ENCODE assay signal across 8 cellular contexts in the genomic region with DNA sequence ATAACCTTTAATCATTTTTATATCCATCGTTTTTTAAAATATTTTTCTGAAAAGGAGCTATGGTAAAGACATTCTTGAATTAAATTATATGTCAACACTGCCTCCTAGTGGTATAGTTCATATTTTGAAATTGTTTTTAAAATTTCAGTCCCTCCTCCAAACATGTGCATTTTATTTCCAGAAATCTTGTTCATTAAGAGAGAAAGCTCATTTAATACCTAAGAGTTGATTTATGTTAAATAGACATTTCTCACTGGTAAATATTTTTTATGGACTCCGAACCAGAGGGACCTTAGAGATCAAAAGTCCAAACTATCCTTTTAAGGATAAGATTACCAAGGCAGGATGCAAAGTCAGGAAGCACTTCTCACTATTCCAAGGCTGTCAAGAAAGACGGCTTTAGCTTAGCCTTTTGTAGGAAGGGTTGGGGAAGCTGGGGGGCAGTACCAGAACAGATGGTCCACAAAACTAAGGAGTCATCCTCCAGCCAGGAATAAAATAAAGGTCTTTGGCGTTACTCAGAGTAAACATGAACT. TPM values are rescaled to one million over a fixed set of nuclear protein-coding genes. Genes with fewer than 3 reads are reported as not detected.
A peak's percentile ranks its signal among the peaks of the same experiment; 100 is the strongest.
DNase-seq lines count a peak whose midpoint lies in the region; ATAC-seq, FAIRE-seq and TF ChIP-seq lines count a peak whose summit lies in the region.

No MANE protein-coding gene starts in this region.

- H2AFZ ChIP-seq in KMS-11 (ENCODE audit: low read depth), result peak overlapping the region; percentile 70

- intact Hi-C loops in mucosa of descending colon (cut with DNase I, micrococcal nuclease), result loop anchor here (1.0 to 10.0 kb wide), 4 partner anchors 108 to 332 kb away; no protein-coding TSS in a partner anchor

- H3K4me1 ChIP-seq in KMS-11 (ENCODE audit: low read depth, poor library complexity, severe bottlenecking) (peaks cover 43% of the 10 kb centered on the region), mucosa of descending colon (ENCODE audit: low read depth) (peaks cover 12% of the 10 kb centered on the region)

- TF ChIP-seq CTCF in KMS-11 (conservative IDR thresholded peaks at IDR 0.05; ENCODE audit: low read depth, low read length) (peak; percentile 96; the same call in 1 of the 2 replicates), mucosa of descending colon (IDR thresholded peaks at IDR 0.05) (no peak)

- no peaks in the 10 kb centered on the region for H4K20me1 ChIP-seq in KMS-11 (ENCODE audit: insufficient read depth)

- no peaks in the 10 kb centered on the region for H3K27me3 ChIP-seq in KMS-11 (ENCODE audit: insufficient read depth, low read depth)

- H3K79me2 ChIP-seq in KMS-11 (ENCODE audit: insufficient read depth, low read depth), result no peaks in the 10 kb centered on the region

- H3K36me3 ChIP-seq in KMS-11 (ENCODE audit: insufficient read depth), result no peaks in the 10 kb centered on the region
- H3K36me3 ChIP-seq in SK-N-MC (ENCODE audit: insufficient read depth, low read length), result no peaks in the 10 kb centered on the region
- H3K36me3 ChIP-seq in mucosa of descending colon (ENCODE audit: low read depth), result no peaks in the 10 kb centered on the region

- H3K9ac ChIP-seq in KMS-11, result peak overlapping the region; percentile 28; the same call in 1 of the 2 replicates
- peak overlapping the region; percentile 54 for H3K9ac ChIP-seq in SK-N-MC (ENCODE audit: insufficient read length)

- DNase-seq in COR-L47 (lab: John Stamatoyannopoulos, UW), result peak; percentile 42
- DNase-seq in SK-N-MC (ENCODE audit: low read depth, low spot score), result peak; percentile 80
- DNase-seq in mucosa of descending colon, result no peak
- no peak for DNase-seq in H4 (ENCODE audit: low spot score)
- DNase-seq in stimulated activated CD4-positive, alpha-beta T cell treated with anti-CD3 and anti-CD28 coated beads, Interleukin-2, amount 100 ng/mL, for 24 hours, result no peak

- H3K27ac ChIP-seq in KMS-11, result peak overlapping the region; percentile 29; the same call in 1 of the 2 replicates
- peak overlapping the region; percentile 84 for H3K27ac ChIP-seq in SK-N-MC

- no peaks in the 10 kb centered on the region for H3K9me3 ChIP-seq in SK-N-MC (ENCODE audit: low read depth, low read length)
- H3K9me3 ChIP-seq in mucosa of descending colon, result no peaks in the 10 kb centered on the region

- peak; percentile 98 for FAIRE-seq in endometrium (lab: Jason Lieb, UNC)

- ATAC-seq in mucosa of descending colon (peak; percentile 60), HG03378 (IDR thresholded peaks at IDR 0.05; ENCODE audit: unreplicated experiment) (no peak)

- H3K4me2 ChIP-seq in KMS-11, result peak overlapping the region; percentile 77

- H3K4me3 ChIP-seq in KMS-11 (IDR thresholded peaks at IDR 0.05; ENCODE audit: insufficient read depth, low read depth, low read length) (no peak overlapping the region), SK-N-MC (peak overlapping the region; percentile 73), mucosa of descending colon (no peak overlapping the region)

RNA-seq across cellular contexts. Expression of a gene that starts 21.6 kb away (rescaled TPM):
- total RNA-seq in mucosa of descending colon, result under 1 TPM in 1 of 3 donors, not detected in 2; 0.60 TPM
- total RNA-seq in H4 (2014; rRNA removed; shearing (Covaris generic)), result not detected in 2 replicates

Comparison
In these comparisons a context has a peak if more than half of its experiments do, and no peak if none do; other contexts are left out.
1. DNase-seq: peak in COR-L47 (single experiment) and SK-N-MC (single experiment); none in mucosa of descending colon (0 of 3), H4 (single experiment) and stimulated activated CD4-positive, alpha-beta T cell treated with anti-CD3 and anti-CD28 coated beads, Interleukin-2, amount 100 ng/mL, for 24 hours (0 of 2).